ENCODE assay signal across 10 cellular contexts in the genomic region with DNA sequence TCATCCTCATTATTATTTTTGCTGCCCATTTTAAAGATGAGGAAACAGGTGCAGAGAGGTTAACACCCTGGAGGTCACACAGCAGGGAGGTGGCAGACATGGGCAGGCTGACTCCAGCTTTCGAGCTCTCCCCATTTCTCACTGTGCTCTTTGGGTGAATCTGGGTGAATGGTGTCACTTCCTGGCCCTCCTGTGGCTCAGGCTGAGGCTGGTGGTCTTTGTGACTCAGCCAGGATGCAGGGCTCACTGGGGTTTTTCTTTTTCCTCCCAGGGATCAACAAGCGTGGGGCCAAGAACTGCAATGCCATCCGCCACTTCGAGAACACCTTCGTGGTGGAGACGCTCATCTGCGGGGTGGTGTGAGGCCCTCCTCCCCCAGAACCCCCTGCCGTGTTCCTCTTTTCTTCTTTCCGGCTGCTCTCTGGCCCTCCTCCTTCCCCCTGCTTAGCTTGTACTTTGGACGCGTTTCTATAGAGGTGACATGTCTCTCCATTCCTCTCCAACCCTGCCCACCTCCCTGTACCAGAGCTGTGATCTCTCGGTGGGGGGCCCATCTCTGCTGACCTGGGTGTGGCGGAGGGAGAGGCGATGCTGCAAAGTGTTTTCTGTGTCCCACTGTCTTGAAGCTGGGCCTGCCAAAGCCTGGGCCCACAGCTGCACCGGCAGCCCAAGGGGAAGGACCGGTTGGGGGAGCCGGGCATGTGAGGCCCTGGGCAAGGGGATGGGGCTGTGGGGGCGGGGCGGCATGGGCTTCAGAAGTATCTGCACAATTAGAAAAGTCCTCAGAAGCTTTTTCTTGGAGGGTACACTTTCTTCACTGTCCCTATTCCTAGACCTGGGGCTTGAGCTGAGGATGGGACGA.
DNase-seq lines count a peak whose midpoint lies in the region; ATAC-seq and TF ChIP-seq lines count a peak whose summit lies in the region.
"Had no signal": no experiment of that assay in that cellular context is flagged by ENCODE, and none has a peak within 500 bp of the region (broad histone marks: within the 10 kb centered on the region; RNA-seq: fewer than 3 reads in every experiment).

No MANE protein-coding gene starts in this region.

- H3K27me3 ChIP-seq in BLaER1 treated with 17β-estradiol and CSF1 and Interleukin-3, amounts not matched to agents 10 nM and 100 nM: no peaks in the 10 kb centered on the region

- no peak for ATAC-seq in HG02571 (IDR thresholded peaks at IDR 0.05; ENCODE audit: unreplicated experiment)
- ATAC-seq in HG02870 (IDR thresholded peaks at IDR 0.05; ENCODE audit: unreplicated experiment): no peak

- H3K9ac ChIP-seq in BLaER1 treated with 17β-estradiol and CSF1 and Interleukin-3, amounts not matched to agents 10 nM and 100 nM: peak overlapping the region in 9 of 11 experiments; percentile 4 to 68 (median 55); a peak in 18 of 22 replicates

- H3K9me3 ChIP-seq in BLaER1 treated with 17β-estradiol and CSF1 and Interleukin-3, amounts not matched to agents 10 nM and 100 nM (replicated peaks in 1 of 11): no peaks in the 10 kb centered on the region
- H3K9me3 ChIP-seq: Caco-2 had no signal

- no peak for TF ChIP-seq CTCF in nephron (IDR thresholded peaks at IDR 0.05; ENCODE audit: unreplicated experiment in 3 of 3)

- H3K36me3 ChIP-seq in BLaER1 treated with 17β-estradiol and CSF1 and Interleukin-3, amounts not matched to agents 10 nM and 100 nM: peaks cover 37 to 63% (median 49%) of the 10 kb centered on the region in 11 experiments

- H3K9me3 Mint-ChIP-seq in nephron: no peaks in the 10 kb centered on the region

- H3K4me2 ChIP-seq in BLaER1 treated with 17β-estradiol and CSF1 and Interleukin-3, amounts not matched to agents 10 nM and 100 nM: peak overlapping the region; percentile 45 to 85 (median 72)

- peak overlapping the region in 9 of 11 experiments; percentile 1 to 73 (median 67); a peak in 17 of 22 replicates for H3K27ac ChIP-seq in BLaER1 treated with 17β-estradiol and CSF1 and Interleukin-3, amounts not matched to agents 10 nM and 100 nM

- no peak overlapping the region for H3K4me3 Mint-ChIP-seq in nephron

- peaks cover 13 to 57% (median 22%) of the 10 kb centered on the region in 11 experiments; a peak in 19 of 22 replicates for H4K20me1 ChIP-seq in BLaER1 treated with 17β-estradiol and CSF1 and Interleukin-3, amounts not matched to agents 10 nM and 100 nM

- H3K27me3 Mint-ChIP-seq in nephron (ENCODE audit: low read depth): peaks cover 4% of the 10 kb centered on the region

- peaks cover 78% of the 10 kb centered on the region for H3K36me3 Mint-ChIP-seq in nephron (ENCODE audit: low read depth)

- peak overlapping the region in 1 of 10 experiments; percentile 10; a peak in 2 of 20 replicates for H3K4me3 ChIP-seq in BLaER1 treated with 17β-estradiol and CSF1 and Interleukin-3, amounts not matched to agents 10 nM and 100 nM

- DNase-seq in Kasumi-1 (lab: John Stamatoyannopoulos, UW) (peak; percentile 70 to 72), EL (no peak), NCI-H510A (lab: John Stamatoyannopoulos, UW) (no peak)
- peak; percentile 63 to 66 for DNase-seq in activated T-cell treated with anti-CD3 and anti-CD28 coated beads, Interleukin-2, amount 50 U/mL, for 48 hours
- DNase-seq: activated CD4-positive, alpha-beta T cell treated with anti-CD3 and anti-CD28 coated beads, Interleukin-2, amount 50 U/mL, for 1 hour; Caco-2 had no signal

- peaks cover 21% of the 10 kb centered on the region for H3K4me1 Mint-ChIP-seq in nephron

- H3K27ac Mint-ChIP-seq in nephron: peak overlapping the region; percentile 37 to 88 (median 39)

- peaks cover 42 to 76% (median 65%) of the 10 kb centered on the region in 10 experiments for H3K4me1 ChIP-seq in BLaER1 treated with 17β-estradiol and CSF1 and Interleukin-3, amounts not matched to agents 10 nM and 100 nM
- H3K4me1 ChIP-seq: Caco-2 had no signal

Comparison
In these comparisons a context has a peak if more than half of its experiments do, and no peak if none do; other contexts are left out.
1. DNase-seq: peak in Kasumi-1 (2 of 2) and activated T-cell treated with anti-CD3 and anti-CD28 coated beads, Interleukin-2, amount 50 U/mL, for 48 hours (2 of 2); none in EL (single experiment) and NCI-H510A (single experiment).